Comparison of ENCODE assay signal across 24 cellular contexts in genomic region chr4:1227817-1228216, GRCh38. TPM values are rescaled to one million over a fixed set of nuclear protein-coding genes. Genes with fewer than 3 reads are reported as not detected.
DNase-seq lines count a peak whose midpoint lies in the region; ATAC-seq and TF ChIP-seq lines count a peak whose summit lies in the region.
"Had no signal": no experiment of that assay in that cellular context is flagged by ENCODE, and none has a peak within 500 bp of the region (broad histone marks: within the 10 kb centered on the region; RNA-seq: fewer than 3 reads in every experiment).

No MANE protein-coding gene starts in this region.

- POLR2A ChIA-PET in CD4-positive, alpha-beta T cell (lab: Charles Lee): no interaction called here

- no peak for ATAC-seq in activated CD8-positive, alpha-beta memory T cell treated with anti-CD3 and anti-CD28 coated beads, Interleukin-2, amount 10 ng/mL, durations not matched to agents 7 days and 5 days
- ATAC-seq in CD4-positive, alpha-beta T cell (ENCODE audit: poor library complexity): no peak
- ATAC-seq in left cardiac atrium: no peak
- ATAC-seq: CD8-positive, alpha-beta T cell; GM23338; HCT116; Panc1 had no signal

- H3K27ac Mint-ChIP-seq in activated CD8-positive, alpha-beta memory T cell treated with anti-CD3 and anti-CD28 coated beads, Interleukin-2, amount 10 ng/mL, durations not matched to agents 7 days and 5 days: peak overlapping the region; percentile 1
- peak overlapping the region; percentile 33 for H3K27ac Mint-ChIP-seq in CD4-positive, alpha-beta T cell
- no peak overlapping the region for H3K27ac Mint-ChIP-seq in endothelial cell (ENCODE audit: unreplicated experiment)
- H3K27ac Mint-ChIP-seq: CD8-positive, alpha-beta T cell; GM23338 had no signal

- peaks cover 64% of the 10 kb centered on the region for H3K36me3 Mint-ChIP-seq in activated CD8-positive, alpha-beta memory T cell treated with anti-CD3 and anti-CD28 coated beads, Interleukin-2, amount 10 ng/mL, durations not matched to agents 7 days and 5 days
- H3K36me3 Mint-ChIP-seq in CD4-positive, alpha-beta T cell (ENCODE audit: low read depth): peaks cover 72% of the 10 kb centered on the region
- H3K36me3 Mint-ChIP-seq in endothelial cell (ENCODE audit: low read depth, unreplicated experiment): peaks cover 34% of the 10 kb centered on the region

- TF ChIP-seq CTCF in CD4-positive, alpha-beta T cell (IDR thresholded peaks at IDR 0.05): no peak
- TF ChIP-seq CTCF in NB4 (IDR thresholded peaks at IDR 0.05; ENCODE audit: low read depth, low read length) (no peak), endothelial cell (IDR thresholded peaks at IDR 0.05; ENCODE audit: unreplicated experiment) (no peak)

- H3K4me3 Mint-ChIP-seq in activated CD8-positive, alpha-beta memory T cell treated with anti-CD3 and anti-CD28 coated beads, Interleukin-2, amount 10 ng/mL, durations not matched to agents 7 days and 5 days: no peak overlapping the region
- no peak overlapping the region for H3K4me3 Mint-ChIP-seq in CD4-positive, alpha-beta T cell
- H3K4me3 Mint-ChIP-seq in endothelial cell (ENCODE audit: unreplicated experiment): peak overlapping the region; percentile 69
- H3K4me3 Mint-ChIP-seq: CD8-positive, alpha-beta T cell; GM23338 had no signal

- CTCF ChIA-PET in activated CD8-positive, alpha-beta memory T cell treated with anti-CD3 and anti-CD28 coated beads, Interleukin-2, amount 10 ng/mL, durations not matched to agents 7 days and 5 days (lab: Charles Lee): no interaction called here
- CTCF ChIA-PET in CD4-positive, alpha-beta T cell (lab: Charles Lee): no interaction called here

- intact Hi-C loops in CD4-positive, alpha-beta T cell (cut with DNase I, micrococcal nuclease): no loop called here
- intact Hi-C loops in left cardiac atrium (cut with DNase I): no loop called here

- no peaks in the 10 kb centered on the region for H3K27me3 Mint-ChIP-seq in activated CD8-positive, alpha-beta memory T cell treated with anti-CD3 and anti-CD28 coated beads, Interleukin-2, amount 10 ng/mL, durations not matched to agents 7 days and 5 days
- no peaks in the 10 kb centered on the region for H3K27me3 Mint-ChIP-seq in CD4-positive, alpha-beta T cell
- H3K27me3 Mint-ChIP-seq in endothelial cell (ENCODE audit: unreplicated experiment): peaks cover 11% of the 10 kb centered on the region

- no peak overlapping the region for H3K4me3 ChIP-seq in NB4 (ENCODE audit: low read depth, low read length)
- H3K4me3 ChIP-seq: GM23338 had no signal

- peaks cover 6% of the 10 kb centered on the region for H3K4me1 Mint-ChIP-seq in activated CD8-positive, alpha-beta memory T cell treated with anti-CD3 and anti-CD28 coated beads, Interleukin-2, amount 10 ng/mL, durations not matched to agents 7 days and 5 days
- no peaks in the 10 kb centered on the region for H3K4me1 Mint-ChIP-seq in CD4-positive, alpha-beta T cell (ENCODE audit: low read depth)
- H3K4me1 Mint-ChIP-seq in endothelial cell (ENCODE audit: unreplicated experiment): no peaks in the 10 kb centered on the region
- H3K4me1 Mint-ChIP-seq: GM23338 had no signal

- H3K27ac ChIP-seq in CD4-positive, alpha-beta T cell (ENCODE audit: low read depth, low read length): no peak overlapping the region
- H3K27ac ChIP-seq: HL-60 had no signal

- no peak for TF ChIP-seq POLR2A in NB4 (IDR thresholded peaks at IDR 0.05; ENCODE audit: extremely low read depth, insufficient read length)

- H3K9me3 Mint-ChIP-seq in activated CD8-positive, alpha-beta memory T cell treated with anti-CD3 and anti-CD28 coated beads, Interleukin-2, amount 10 ng/mL, durations not matched to agents 7 days and 5 days (ENCODE audit: low read depth): no peaks in the 10 kb centered on the region
- H3K9me3 Mint-ChIP-seq in CD4-positive, alpha-beta T cell: no peaks in the 10 kb centered on the region
- H3K9me3 Mint-ChIP-seq in endothelial cell (ENCODE audit: unreplicated experiment): no peaks in the 10 kb centered on the region
- H3K9me3 Mint-ChIP-seq: CD8-positive, alpha-beta T cell; GM23338 had no signal

- DNase-seq in activated CD8-positive, alpha-beta memory T cell treated with anti-CD3 and anti-CD28 coated beads, Interleukin-2, amount 10 ng/mL, durations not matched to agents 7 days and 5 days: no peak
- DNase-seq in activated CD8-positive, alpha-beta memory T cell treated with anti-CD3 and anti-CD28 coated beads, Interleukin-2, amount 50 U/mL, for 48 hours: no peak
- DNase-seq in CD4-positive, alpha-beta T cell: no peak
- DNase-seq in NB4 (ENCODE audit: low read depth) (peak; percentile 34), endothelial cell (ENCODE audit: low spot score) (no peak), left cardiac atrium (no peak), CD1c-positive myeloid dendritic cell (ENCODE audit: extremely low spot score) (no peak), hippocampal formation (lab: John Stamatoyannopoulos, UW) (no peak)
- DNase-seq: BE2C; Calu3; CD8-positive, alpha-beta T cell; DMS53; EL; IMR-90; NCI-H1105 treated with DMSO at 0.1 percent for 48 hours; NCI-H187 treated with DMSO at 0.1 percent for 48 hours; NCI-H2227 treated with DMSO at 0.1 percent for 48 hours; NCI-H510A treated with DMSO at 0.1 percent for 48 hours; NCI-H774 had no signal

- no peaks in the 10 kb centered on the region for H3K27me3 ChIP-seq in CD4-positive, alpha-beta T cell (ENCODE audit: control insufficient read depth, insufficient read depth, low read length)
- H3K27me3 ChIP-seq: BE2C had no signal

- no peaks in the 10 kb centered on the region for H3K9me3 ChIP-seq in CD4-positive, alpha-beta T cell (ENCODE audit: control insufficient read depth, low read length)
- H3K9me3 ChIP-seq: BE2C had no signal

RNA-seq across cellular contexts. Expression of gene CTBP1, which starts 21.1 kb away (rescaled TPM):
- total RNA-seq in activated CD8-positive, alpha-beta memory T cell treated with anti-CD3 and anti-CD28 coated beads, Interleukin-2, amount 10 ng/mL, durations not matched to agents 7 days and 5 days: 100 to 1,000 TPM; 193 to 250 TPM
- 100 to 1,000 TPM; 132 to 148 TPM for total RNA-seq in CD4-positive, alpha-beta T cell
- total RNA-seq in endothelial cell (ENCODE audit: unreplicated experiment) (165 TPM), left cardiac atrium (100 to 1,000 TPM; 121 to 128 TPM)

RNA-seq across cellular contexts. Expression of gene SPON2, which starts 55.4 kb away (rescaled TPM):
- total RNA-seq in activated CD8-positive, alpha-beta memory T cell treated with anti-CD3 and anti-CD28 coated beads, Interleukin-2, amount 10 ng/mL, durations not matched to agents 7 days and 5 days: 10 to 100 TPM; 11.7 to 28.0 TPM
- total RNA-seq in CD4-positive, alpha-beta T cell: 10 to 100 TPM; 12.8 to 15.7 TPM
- total RNA-seq in endothelial cell (ENCODE audit: unreplicated experiment): 0.97 TPM
- total RNA-seq in left cardiac atrium: 10 to 100 TPM; 14.0 to 33.0 TPM
- total RNA-seq: HT1080 had no signal
